ENCODE assay signal across 23 cellular contexts in genomic region chr9:91332476-91333231, GRCh38. TPM values are rescaled to one million over a fixed set of nuclear protein-coding genes. Genes with fewer than 3 reads are reported as not detected.
DNase-seq lines count a peak whose midpoint lies in the region; ATAC-seq and TF ChIP-seq lines count a peak whose summit lies in the region.
"Had no signal": no experiment of that assay in that cellular context is flagged by ENCODE, and none has a peak within 500 bp of the region (broad histone marks: within the 10 kb centered on the region; RNA-seq: fewer than 3 reads in every experiment).

No MANE protein-coding gene starts in this region.

- in situ Hi-C loops in GM13977 (cut with MboI; ENCODE audit: low pct_unique_long_range_greater_than_20kb, low sequenced_read_pairs, unreplicated experiment), result no loop called here

- H3K4me1 Mint-ChIP-seq in WTC11, result no peaks in the 10 kb centered on the region; the same call in 1 of the 2 replicates
- peaks cover 3% of the 10 kb centered on the region for H3K4me1 Mint-ChIP-seq in activated CD8-positive, alpha-beta memory T cell treated with anti-CD3 and anti-CD28 coated beads, Interleukin-2, amount 10 ng/mL, durations not matched to agents 7 days and 5 days

- H3K9me3 Mint-ChIP-seq in WTC11, result peaks cover 24% of the 10 kb centered on the region
- peaks cover 5% of the 10 kb centered on the region for H3K9me3 Mint-ChIP-seq in activated CD8-positive, alpha-beta memory T cell treated with anti-CD3 and anti-CD28 coated beads, Interleukin-2, amount 10 ng/mL, durations not matched to agents 7 days and 5 days (ENCODE audit: low read depth)
- H3K9me3 Mint-ChIP-seq: activated naive CD4-positive, alpha-beta T cell treated with anti-CD3 and anti-CD28 coated beads, Interleukin-2, amount 50 U/mL, for 24 hours; HFFc6 had no signal

- peak overlapping the region; percentile 41 for H3K27ac ChIP-seq in left ventricle myocardium inferior (replicated peaks)
- H3K27ac ChIP-seq: 22Rv1, esophagus muscularis mucosa, tibial artery had no signal

- peak overlapping the region; percentile 31; the same call in 1 of the 2 replicates for H3K27ac Mint-ChIP-seq in WTC11
- no peak overlapping the region for H3K27ac Mint-ChIP-seq in activated CD8-positive, alpha-beta memory T cell treated with anti-CD3 and anti-CD28 coated beads, Interleukin-2, amount 10 ng/mL, durations not matched to agents 7 days and 5 days
- H3K27ac Mint-ChIP-seq: activated naive CD4-positive, alpha-beta T cell treated with anti-CD3 and anti-CD28 coated beads, Interleukin-2, amount 50 U/mL, for 24 hours; effector memory CD8-positive, alpha-beta T cell; HFFc6 had no signal

- TF ChIP-seq CTCF in WTC11 (IDR thresholded peaks at IDR 0.05), result no peak
- no peak for TF ChIP-seq CTCF in left ventricle myocardium inferior (IDR thresholded peaks at IDR 0.05; ENCODE audit: borderline replicate concordance)
- no peak for TF ChIP-seq CTCF in GM13977 (IDR thresholded peaks at IDR 0.05; ENCODE audit: extremely low read depth, insufficient read depth, missing control alignments)

- POLR2A ChIA-PET in WTC11 (lab: Charles Lee), result no interaction called here

- H3K4me1 ChIP-seq in left ventricle myocardium inferior, result peaks cover 17% of the 10 kb centered on the region

- H3K9me3 ChIP-seq in left ventricle myocardium inferior (replicated peaks), result peaks cover 5% of the 10 kb centered on the region
- H3K9me3 ChIP-seq: esophagus muscularis mucosa, tibial artery had no signal

- H3K27me3 ChIP-seq in left ventricle myocardium inferior (ENCODE audit: low read depth) (no peaks in the 10 kb centered on the region), H7 (ENCODE audit: control insufficient read depth, insufficient read depth, low read length) (no peaks in the 10 kb centered on the region)
- H3K27me3 ChIP-seq: esophagus muscularis mucosa, tibial artery had no signal

- no peak for ATAC-seq in WTC11
- ATAC-seq in activated CD8-positive, alpha-beta memory T cell treated with anti-CD3 and anti-CD28 coated beads, Interleukin-2, amount 10 ng/mL, durations not matched to agents 7 days and 5 days, result no peak
- ATAC-seq: activated CD4-positive, CD25-positive, alpha-beta regulatory T cell treated with anti-CD3 and anti-CD28 coated beads, Interleukin-2, amount 50 U/mL, for 24 hours; effector memory CD8-positive, alpha-beta T cell; stimulated activated naive CD8-positive, alpha-beta T cell treated with anti-CD3 and anti-CD28 coated beads, Interleukin-15, Interleukin-2, amounts not matched to agents 100 U/mL and 50 U/mL, for 24 hours had no signal

- H3K4me3 ChIP-seq in left ventricle myocardium inferior (no peak overlapping the region), H7 (ENCODE audit: insufficient read depth, low read depth, low read length) (no peak overlapping the region)
- H3K4me3 ChIP-seq: esophagus muscularis mucosa, tibial artery had no signal

- peaks cover 41% of the 10 kb centered on the region for H3K36me3 Mint-ChIP-seq in WTC11
- peaks cover 58% of the 10 kb centered on the region for H3K36me3 Mint-ChIP-seq in activated CD8-positive, alpha-beta memory T cell treated with anti-CD3 and anti-CD28 coated beads, Interleukin-2, amount 10 ng/mL, durations not matched to agents 7 days and 5 days

- intact Hi-C loops in left ventricle myocardium inferior (cut with micrococcal nuclease), result no loop called here

- CTCF ChIA-PET in WTC11 (lab: Charles Lee), result no interaction called here
- CTCF ChIA-PET in activated CD8-positive, alpha-beta memory T cell treated with anti-CD3 and anti-CD28 coated beads, Interleukin-2, amount 10 ng/mL, durations not matched to agents 7 days and 5 days (lab: Charles Lee), result no interaction called here

- no peak overlapping the region for H3K4me3 Mint-ChIP-seq in WTC11
- H3K4me3 Mint-ChIP-seq in activated CD8-positive, alpha-beta memory T cell treated with anti-CD3 and anti-CD28 coated beads, Interleukin-2, amount 10 ng/mL, durations not matched to agents 7 days and 5 days, result no peak overlapping the region
- H3K4me3 Mint-ChIP-seq: activated naive CD4-positive, alpha-beta T cell treated with anti-CD3 and anti-CD28 coated beads, Interleukin-2, amount 50 U/mL, for 24 hours; effector memory CD8-positive, alpha-beta T cell; HFFc6 had no signal

- no peaks in the 10 kb centered on the region for H3K27me3 Mint-ChIP-seq in WTC11 (ENCODE audit: low read depth)
- H3K27me3 Mint-ChIP-seq in activated CD8-positive, alpha-beta memory T cell treated with anti-CD3 and anti-CD28 coated beads, Interleukin-2, amount 10 ng/mL, durations not matched to agents 7 days and 5 days, result no peaks in the 10 kb centered on the region
- H3K27me3 Mint-ChIP-seq: activated naive CD4-positive, alpha-beta T cell treated with anti-CD3 and anti-CD28 coated beads, Interleukin-2, amount 50 U/mL, for 24 hours; effector memory CD8-positive, alpha-beta T cell had no signal

- peaks cover 4% of the 10 kb centered on the region for H3K36me3 ChIP-seq in left ventricle myocardium inferior
- H3K36me3 ChIP-seq in H7 (replicated peaks; ENCODE audit: control insufficient read depth, insufficient read depth, low read length), result no peaks in the 10 kb centered on the region

- DNase-seq in DMS 273 (lab: John Stamatoyannopoulos, UW; ENCODE audit: unreplicated experiment) (peak; percentile 2), DMS 273 treated with DMSO at 0.1 percent for 48 hours (lab: John Stamatoyannopoulos, UW) (no peak), COR-L47 (lab: John Stamatoyannopoulos, UW) (peak; percentile 4), WTC11 (ENCODE audit: low spot score) (no peak), left ventricle myocardium inferior (no peak), GM13977 (ENCODE audit: low spot score) (no peak), H7 (no peak)
- no peak for DNase-seq in activated CD8-positive, alpha-beta memory T cell treated with anti-CD3 and anti-CD28 coated beads, Interleukin-2, amount 10 ng/mL, durations not matched to agents 7 days and 5 days
- DNase-seq: activated CD8-positive, alpha-beta memory T cell treated with anti-CD3 and anti-CD28 coated beads for 24 hours; activated T-cell treated with anti-CD3 and anti-CD28 coated beads, Interleukin-2, amount 50 U/mL, for 48 hours; DND-41; effector memory CD8-positive, alpha-beta T cell; HFFc6; kidney; NCI-H510A treated with DMSO at 0.1 percent for 48 hours; stimulated activated CD4-positive, alpha-beta T cell treated with anti-CD3 and anti-CD28 coated beads, Interleukin-2, amount 100 ng/mL, for 48 hours; stimulated activated naive CD8-positive, alpha-beta T cell treated with anti-CD3 and anti-CD28 coated beads, Interleukin-15, Interleukin-2, amounts not matched to agents 100 U/mL and 50 U/mL, for 24 hours; T1000; tibial artery had no signal

TF ChIP-seq in WTC11, 78 proteins besides CTCF, POLR2A, EP300 and RAD21 (continues in another document):
- TF ChIP-seq NR3C1 (CRISPR knock-in tag; conservative IDR thresholded peaks at IDR 0.05; ENCODE audit: low read depth), result no peak
- TF ChIP-seq ZNF532 (CRISPR knock-in tag; IDR thresholded peaks at IDR 0.05; ENCODE audit: borderline replicate concordance), result no peak
- TF ChIP-seq MLX (CRISPR knock-in tag; IDR thresholded peaks at IDR 0.05), result no peak

RNA-seq across cellular contexts. Expression of gene AUH, which starts 29.1 kb away (rescaled TPM):
- total RNA-seq in WTC11 (2021) (30.4 to 32.3 TPM (median 32.0 TPM) in 3 replicates), left ventricle myocardium inferior (44.1 TPM)
- 10 to 100 TPM; 33.5 to 36.1 TPM for total RNA-seq in activated CD8-positive, alpha-beta memory T cell treated with anti-CD3 and anti-CD28 coated beads, Interleukin-2, amount 10 ng/mL, durations not matched to agents 7 days and 5 days
- total RNA-seq in H7 (2014; rRNA removed; shearing (Covaris generic)), result 24.4 and 28.3 TPM in 2 replicates

Comparison
In these comparisons a context has a peak if more than half of its experiments do, and no peak if none do; other contexts are left out.
1. DNase-seq: peak in DMS 273 (single experiment) and COR-L47 (single experiment); none in DMS 273 treated with DMSO at 0.1 percent for 48 hours (single experiment), WTC11 (single experiment), left ventricle myocardium inferior (single experiment), GM13977 (single experiment), activated CD8-positive, alpha-beta memory T cell treated with anti-CD3 and anti-CD28 coated beads, Interleukin-2, amount 10 ng/mL, durations not matched to agents 7 days and 5 days (single experiment) and H7 (single experiment).